In the genomic region with DNA sequence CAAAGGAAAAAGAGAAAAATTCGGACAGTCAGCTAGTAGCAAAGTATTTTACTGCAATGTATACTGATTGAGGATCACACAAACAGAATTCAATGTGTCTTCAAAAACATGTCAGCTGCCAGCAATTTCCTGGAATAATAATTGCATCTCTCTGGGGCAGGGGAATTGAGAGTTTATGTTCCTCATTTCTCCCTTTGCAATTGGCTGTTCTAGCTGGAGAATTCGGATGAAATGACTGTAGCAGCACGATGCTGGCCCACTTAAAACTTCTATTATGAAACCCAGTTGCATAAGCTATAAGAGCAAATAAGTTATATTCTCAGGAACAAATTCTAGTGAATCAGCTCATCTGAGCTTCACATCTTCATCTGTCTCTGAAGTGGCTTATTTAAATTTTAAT, we compare ENCODE assay signal across 25 cellular contexts.
"Had no signal": no experiment of that assay in that cellular context is flagged by ENCODE, and none has a peak within 500 bp of the region (broad histone marks: within the 10 kb centered on the region; RNA-seq: fewer than 3 reads in every experiment).

No MANE protein-coding gene starts in this region.

- DNase-seq: islet precursor cell; left ventricle myocardium inferior; mesendoderm; naive B cell; nucleus accumbens; psoas muscle; right lobe of liver; stimulated activated CD4-positive, alpha-beta T cell treated with anti-CD3 and anti-CD28 coated beads, Interleukin-1b, Interleukin-23, amount 100 ng/mL, for 48 hours; stimulated activated CD4-positive, alpha-beta T cell treated with anti-CD3 and anti-CD28 coated beads, Interleukin-2, amount 100 ng/mL, for 48 hours; stimulated activated CD4-positive, alpha-beta T cell treated with anti-CD3 and anti-CD28 coated beads, Interleukin-4, amount 100 ng/mL, for 4 hours; stimulated activated CD8-positive, alpha-beta memory T cell treated with anti-CD3 and anti-CD28 coated beads, Interleukin-4, amount 100 ng/mL, for 48 hours; stimulated activated naive CD4-positive, alpha-beta T cell treated with Interleukin-2 at 50 U/mL for 16 hours; stimulated activated naive CD8-positive, alpha-beta T cell treated with anti-CD3 and anti-CD28 coated beads, Interleukin-15, amount 100 ng/mL, for 72 hours; substantia nigra; testis; thyroid gland; transverse colon; upper lobe of left lung had no signal

- H3K27me3 ChIP-seq: hepatocyte, right atrium auricular region, right lobe of liver, testis, thyroid gland, transverse colon, upper lobe of left lung had no signal

- H3K36me3 ChIP-seq: left ventricle myocardium inferior, right atrium auricular region, right lobe of liver, thyroid gland, transverse colon, upper lobe of left lung had no signal

- ATAC-seq: natural killer cell treated with Interleukin-12 subunit alpha and Interleukin-12 subunit beta and Interleukin-15 and Interleukin-18, amount 100 ng/mL, for 72 hours; psoas muscle; right lobe of liver; stimulated activated memory B cell treated with anti-CD40 and anti-IgM and Interleukin-4, amounts not matched to agents 10 μg/mL and 1 μg/mL and 100 μg/mL, for 72 hours; stimulated activated naive CD8-positive, alpha-beta T cell treated with anti-CD3 and anti-CD28 coated beads, Interleukin-15, amount 100 ng/mL, for 72 hours had no signal

- H3K4me2 ChIP-seq: hepatocyte, smooth muscle cell had no signal

- H3K27ac ChIP-seq: hepatocyte, left ventricle myocardium inferior, parathyroid adenoma, psoas muscle, right atrium auricular region, right lobe of liver, testis, thyroid gland, transverse colon, upper lobe of left lung had no signal

- H3K9me3 ChIP-seq: left ventricle myocardium inferior, psoas muscle, right atrium auricular region, right lobe of liver, testis, thyroid gland, transverse colon, upper lobe of left lung had no signal

- H2AFZ ChIP-seq: hepatocyte, parathyroid adenoma had no signal

- H3K4me1 ChIP-seq: left ventricle myocardium inferior, psoas muscle, right atrium auricular region, right lobe of liver, testis, thyroid gland, transverse colon, upper lobe of left lung had no signal

- H3K4me3 ChIP-seq: hepatocyte, left ventricle myocardium inferior, lung, psoas muscle, right atrium auricular region, right lobe of liver, smooth muscle cell, testis, thyroid gland, transverse colon, upper lobe of left lung had no signal

- H3K9ac ChIP-seq: parathyroid adenoma had no signal

- H3K79me2 ChIP-seq: hepatocyte, parathyroid adenoma had no signal
